26 cellular contexts compared by ENCODE assay signal in the genomic region with DNA sequence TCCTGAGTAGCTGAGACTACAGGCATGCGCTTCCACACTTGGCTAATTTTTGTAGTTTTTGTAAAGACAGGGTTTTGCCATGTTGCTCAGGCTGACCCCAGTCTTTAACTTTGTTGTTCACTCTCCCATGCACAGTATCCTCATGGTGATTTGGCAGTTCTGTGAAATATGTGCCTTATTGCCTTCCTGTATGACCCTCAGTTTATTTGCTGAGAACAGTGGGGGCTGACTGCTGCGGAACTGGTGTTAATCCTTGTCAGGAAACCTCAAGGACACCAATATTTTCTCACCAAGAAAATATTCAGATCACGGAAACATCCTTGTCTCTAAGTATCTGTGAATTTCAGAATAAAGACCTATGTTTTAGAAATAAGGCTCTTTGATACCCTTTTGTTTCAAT.
"Had no signal": no experiment of that assay in that cellular context is flagged by ENCODE, and none has a peak within 500 bp of the region (broad histone marks: within the 10 kb centered on the region; RNA-seq: fewer than 3 reads in every experiment).

No MANE protein-coding gene starts in this region.

- H3K9me3 Mint-ChIP-seq: activated CD4-positive, alpha-beta T cell treated with anti-CD3 and anti-CD28 coated beads, Interleukin-2, amount 10 ng/mL, durations not matched to agents 24 days and 14 days; activated naive CD4-positive, alpha-beta T cell treated with anti-CD3 and anti-CD28 coated beads for 36 hours; activated T-cell treated with anti-CD3 and anti-CD28 coated beads, Interleukin-2, amount 50 U/mL, for 24 hours; T-cell; T-helper 2 cell treated with Interferon-gamma antibody and Interleukin-4, amounts not matched to agents 5 μg/mL and 100 μg/mL, for 36 hours had no signal

- H3K27ac Mint-ChIP-seq: activated CD4-positive, alpha-beta T cell treated with anti-CD3 and anti-CD28 coated beads, Interleukin-2, amount 10 ng/mL, durations not matched to agents 24 days and 14 days; activated CD8-positive, alpha-beta memory T cell treated with anti-CD3 and anti-CD28 coated beads, Interleukin-2, amount 10 ng/mL, durations not matched to agents 7 days and 5 days; activated naive CD4-positive, alpha-beta T cell treated with anti-CD3 and anti-CD28 coated beads for 36 hours; activated naive CD8-positive, alpha-beta T cell; activated T-cell treated with anti-CD3 and anti-CD28 coated beads, Interleukin-2, amount 50 U/mL, for 24 hours; T-cell; T-helper 2 cell treated with Interferon-gamma antibody and Interleukin-4, amounts not matched to agents 5 μg/mL and 100 μg/mL, for 36 hours had no signal

- H3K4me3 ChIP-seq: K562, SK-N-MC had no signal

- H3K27me3 ChIP-seq: brain microvascular endothelial cell had no signal

- H3K4me1 Mint-ChIP-seq: activated CD4-positive, alpha-beta T cell treated with anti-CD3 and anti-CD28 coated beads, Interleukin-2, amount 10 ng/mL, durations not matched to agents 24 days and 14 days; activated CD8-positive, alpha-beta memory T cell treated with anti-CD3 and anti-CD28 coated beads, Interleukin-2, amount 10 ng/mL, durations not matched to agents 7 days and 5 days; T-cell had no signal

- H3K36me3 Mint-ChIP-seq: activated CD8-positive, alpha-beta memory T cell treated with anti-CD3 and anti-CD28 coated beads, Interleukin-2, amount 10 ng/mL, durations not matched to agents 7 days and 5 days; activated naive CD8-positive, alpha-beta T cell; T-cell had no signal

- ATAC-seq: activated CD8-positive, alpha-beta memory T cell treated with anti-CD3 and anti-CD28 coated beads, Interleukin-2, amount 10 ng/mL, durations not matched to agents 7 days and 5 days; K562; Panc1; T-cell had no signal

- H3K4me3 Mint-ChIP-seq: activated CD4-positive, alpha-beta T cell treated with anti-CD3 and anti-CD28 coated beads, Interleukin-2, amount 10 ng/mL, durations not matched to agents 24 days and 14 days; activated CD8-positive, alpha-beta memory T cell treated with anti-CD3 and anti-CD28 coated beads, Interleukin-2, amount 10 ng/mL, durations not matched to agents 7 days and 5 days; activated naive CD4-positive, alpha-beta T cell treated with anti-CD3 and anti-CD28 coated beads for 36 hours; activated naive CD8-positive, alpha-beta T cell; activated T-cell treated with anti-CD3 and anti-CD28 coated beads, Interleukin-2, amount 50 U/mL, for 24 hours; T-cell; T-helper 2 cell treated with Interferon-gamma antibody and Interleukin-4, amounts not matched to agents 5 μg/mL and 100 μg/mL, for 36 hours had no signal

- H3K27me3 Mint-ChIP-seq: activated naive CD8-positive, alpha-beta T cell had no signal

- H3K27ac ChIP-seq: brain microvascular endothelial cell, SK-N-MC had no signal

- H3K36me3 ChIP-seq: brain microvascular endothelial cell had no signal

- DNase-seq: activated CD4-positive, alpha-beta T cell treated with anti-CD3 and anti-CD28 coated beads, Interleukin-2, amount 10 ng/mL, durations not matched to agents 24 days and 14 days; activated CD4-positive, alpha-beta T cell treated with anti-CD3 and anti-CD28 coated beads, Interleukin-2, amount 50 U/mL, for 48 hours; activated CD4-positive, CD25-positive, alpha-beta regulatory T cell treated with anti-CD3 and anti-CD28 coated beads, Interleukin-2, amount 50 U/mL, for 72 hours; activated CD8-positive, alpha-beta memory T cell treated with anti-CD3 and anti-CD28 coated beads, Interleukin-2, amount 10 ng/mL, durations not matched to agents 7 days and 5 days; activated effector memory CD4-positive, alpha-beta T cell treated with anti-CD3 and anti-CD28 coated beads, Interleukin-2, amount 50 U/mL, for 16 hours; activated naive CD4-positive, alpha-beta T cell treated with anti-CD3 and anti-CD28 coated beads for 36 hours; activated T-cell treated with anti-CD3 and anti-CD28 coated beads, Interleukin-2, amount 50 U/mL, for 24 hours; amygdala; brain microvascular endothelial cell; Karpas-422; MM.1S; NCI-H1105; NCI-H1436; NCI-H1694 treated with DMSO at 0.1 percent for 48 hours; NCI-H2029 treated with DMSO at 0.1 percent for 48 hours; NCI-H510A treated with DMSO at 0.1 percent for 48 hours; NCI-H69; NK-92 treated with Interleukin-12 subunit alpha and Interleukin-12 subunit beta, amount 100 ng/mL, for 24 hours; OCI-M1; RPMI8226; T-cell had no signal
